Comparison of ENCODE assay signal across 1 cellular context in the genomic region with DNA sequence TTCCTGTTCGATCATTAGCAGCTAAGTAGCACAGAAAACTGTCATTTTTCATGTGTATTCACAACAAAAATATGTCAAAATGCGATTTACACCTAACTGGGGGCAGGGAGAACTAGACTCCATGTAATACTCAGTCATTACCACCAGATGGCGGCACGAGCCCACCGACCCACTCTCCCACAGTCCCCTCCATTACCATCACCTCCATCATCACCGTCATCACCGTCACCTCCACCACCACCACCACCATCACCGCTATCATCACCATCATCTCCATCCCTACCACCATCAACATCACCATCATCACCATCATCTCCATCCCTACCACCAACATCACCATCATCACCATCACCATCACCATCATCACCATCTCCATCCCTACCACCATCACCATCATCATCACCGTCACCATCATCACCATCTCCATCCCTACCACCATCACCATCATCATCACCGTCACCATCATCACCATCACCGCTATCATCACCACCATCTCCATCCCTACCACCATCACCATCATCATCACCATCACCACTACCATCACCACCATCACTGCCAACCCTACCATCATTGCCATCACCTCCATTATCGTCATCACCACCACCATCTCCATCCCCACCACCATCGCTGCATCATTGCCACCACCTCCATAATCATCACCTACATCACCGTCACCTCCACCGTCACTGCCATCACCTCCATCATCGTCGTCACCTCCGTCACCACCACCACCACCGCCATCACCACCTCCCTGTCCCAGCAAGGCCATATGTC.
TF ChIP-seq lines count a peak whose summit lies in the region.

No MANE protein-coding gene starts in this region.

TF ChIP-seq in HEK293, 187 proteins besides CTCF, POLR2A, EP300 and RAD21 (continued from another document):
- TF ChIP-seq, protein P1, sequence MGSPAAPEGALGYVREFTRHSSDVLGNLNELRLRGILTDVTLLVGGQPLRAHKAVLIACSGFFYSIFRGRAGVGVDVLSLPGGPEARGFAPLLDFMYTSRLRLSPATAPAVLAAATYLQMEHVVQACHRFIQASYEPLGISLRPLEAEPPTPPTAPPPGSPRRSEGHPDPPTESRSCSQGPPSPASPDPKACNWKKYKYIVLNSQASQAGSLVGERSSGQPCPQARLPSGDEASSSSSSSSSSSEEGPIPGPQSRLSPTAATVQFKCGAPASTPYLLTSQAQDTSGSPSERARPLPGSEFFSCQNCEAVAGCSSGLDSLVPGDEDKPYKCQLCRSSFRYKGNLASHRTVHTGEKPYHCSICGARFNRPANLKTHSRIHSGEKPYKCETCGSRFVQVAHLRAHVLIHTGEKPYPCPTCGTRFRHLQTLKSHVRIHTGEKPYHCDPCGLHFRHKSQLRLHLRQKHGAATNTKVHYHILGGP (tag by site-specific recombination; IDR thresholded peaks at IDR 0.05), result no peak; the same call in 1 of the 2 replicates
- TF ChIP-seq ZNF596 (tag by site-specific recombination; IDR thresholded peaks at IDR 0.05) (no peak), SCRT1 (tag by site-specific recombination; IDR thresholded peaks at IDR 0.05; ENCODE audit: borderline replicate concordance) (peak; percentile 64), OVOL3 (tag by site-specific recombination; IDR thresholded peaks at IDR 0.05) (no peak; the same call in 1 of the 2 replicates), GLIS2 (tag by site-specific recombination; IDR thresholded peaks at IDR 0.05) (no peak), ZNF16 (tag by site-specific recombination; IDR thresholded peaks at IDR 0.05; ENCODE audit: low read depth) (no peak; the same call in 1 of the 2 replicates), KLF7 (tag by site-specific recombination; IDR thresholded peaks at IDR 0.05; ENCODE audit: borderline replicate concordance) (peak; percentile 9; the same call in 1 of the 2 replicates), SCRT2 (tag by site-specific recombination; IDR thresholded peaks at IDR 0.05) (0 out of 2 replicates have a peak, but pooled peaks have one; percentile 16), ZNF544 (tag by site-specific recombination; IDR thresholded peaks at IDR 0.05) (no peak), ZNF629 (tag by site-specific recombination; IDR thresholded peaks at IDR 0.05) (no peak), ZNF221 (tag by site-specific recombination; IDR thresholded peaks at IDR 0.05; ENCODE audit: borderline replicate concordance) (no peak), TRIM28 (IDR thresholded peaks at IDR 0.05; ENCODE audit: borderline replicate concordance, low read length) (no peak), ZFP3 (tag by site-specific recombination; IDR thresholded peaks at IDR 0.05; ENCODE audit: low read depth) (no peak), ZNF830 (tag by site-specific recombination; IDR thresholded peaks at IDR 0.05; ENCODE audit: low read depth) (no peak), ZNF747 (tag by site-specific recombination; IDR thresholded peaks at IDR 0.05) (0 out of 2 replicates have a peak, but pooled peaks have one; percentile 70), ZNF391 (tag by site-specific recombination; IDR thresholded peaks at IDR 0.05; ENCODE audit: borderline replicate concordance, low read depth) (peak; percentile 95), ZNF600 (tag by site-specific recombination; IDR thresholded peaks at IDR 0.05) (peak; percentile 90)
- TF ChIP-seq, protein P2, sequence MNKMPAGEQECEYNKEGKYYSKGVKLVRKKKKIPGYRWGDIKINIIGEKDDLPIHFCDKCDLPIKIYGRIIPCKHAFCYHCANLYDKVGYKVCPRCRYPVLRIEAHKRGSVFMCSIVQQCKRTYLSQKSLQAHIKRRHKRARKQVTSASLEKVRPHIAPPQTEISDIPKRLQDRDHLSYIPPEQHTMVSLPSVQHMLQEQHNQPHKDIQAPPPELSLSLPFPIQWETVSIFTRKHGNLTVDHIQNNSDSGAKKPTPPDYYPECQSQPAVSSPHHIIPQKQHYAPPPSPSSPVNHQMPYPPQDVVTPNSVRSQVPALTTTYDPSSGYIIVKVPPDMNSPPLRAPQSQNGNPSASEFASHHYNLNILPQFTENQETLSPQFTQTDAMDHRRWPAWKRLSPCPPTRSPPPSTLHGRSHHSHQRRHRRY (tag by site-specific recombination; IDR thresholded peaks at IDR 0.05), result peak; percentile 97
- TF ChIP-seq, protein P3, sequence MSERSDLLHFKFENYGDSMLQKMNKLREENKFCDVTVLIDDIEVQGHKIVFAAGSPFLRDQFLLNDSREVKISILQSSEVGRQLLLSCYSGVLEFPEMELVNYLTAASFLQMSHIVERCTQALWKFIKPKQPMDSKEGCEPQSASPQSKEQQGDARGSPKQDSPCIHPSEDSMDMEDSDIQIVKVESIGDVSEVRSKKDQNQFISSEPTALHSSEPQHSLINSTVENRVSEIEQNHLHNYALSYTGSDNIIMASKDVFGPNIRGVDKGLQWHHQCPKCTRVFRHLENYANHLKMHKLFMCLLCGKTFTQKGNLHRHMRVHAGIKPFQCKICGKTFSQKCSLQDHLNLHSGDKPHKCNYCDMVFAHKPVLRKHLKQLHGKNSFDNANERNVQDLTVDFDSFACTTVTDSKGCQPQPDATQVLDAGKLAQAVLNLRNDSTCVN (tag by site-specific recombination; optimal IDR thresholded peaks at IDR 0.05), result peak; percentile 44
- TF ChIP-seq, protein P4, sequence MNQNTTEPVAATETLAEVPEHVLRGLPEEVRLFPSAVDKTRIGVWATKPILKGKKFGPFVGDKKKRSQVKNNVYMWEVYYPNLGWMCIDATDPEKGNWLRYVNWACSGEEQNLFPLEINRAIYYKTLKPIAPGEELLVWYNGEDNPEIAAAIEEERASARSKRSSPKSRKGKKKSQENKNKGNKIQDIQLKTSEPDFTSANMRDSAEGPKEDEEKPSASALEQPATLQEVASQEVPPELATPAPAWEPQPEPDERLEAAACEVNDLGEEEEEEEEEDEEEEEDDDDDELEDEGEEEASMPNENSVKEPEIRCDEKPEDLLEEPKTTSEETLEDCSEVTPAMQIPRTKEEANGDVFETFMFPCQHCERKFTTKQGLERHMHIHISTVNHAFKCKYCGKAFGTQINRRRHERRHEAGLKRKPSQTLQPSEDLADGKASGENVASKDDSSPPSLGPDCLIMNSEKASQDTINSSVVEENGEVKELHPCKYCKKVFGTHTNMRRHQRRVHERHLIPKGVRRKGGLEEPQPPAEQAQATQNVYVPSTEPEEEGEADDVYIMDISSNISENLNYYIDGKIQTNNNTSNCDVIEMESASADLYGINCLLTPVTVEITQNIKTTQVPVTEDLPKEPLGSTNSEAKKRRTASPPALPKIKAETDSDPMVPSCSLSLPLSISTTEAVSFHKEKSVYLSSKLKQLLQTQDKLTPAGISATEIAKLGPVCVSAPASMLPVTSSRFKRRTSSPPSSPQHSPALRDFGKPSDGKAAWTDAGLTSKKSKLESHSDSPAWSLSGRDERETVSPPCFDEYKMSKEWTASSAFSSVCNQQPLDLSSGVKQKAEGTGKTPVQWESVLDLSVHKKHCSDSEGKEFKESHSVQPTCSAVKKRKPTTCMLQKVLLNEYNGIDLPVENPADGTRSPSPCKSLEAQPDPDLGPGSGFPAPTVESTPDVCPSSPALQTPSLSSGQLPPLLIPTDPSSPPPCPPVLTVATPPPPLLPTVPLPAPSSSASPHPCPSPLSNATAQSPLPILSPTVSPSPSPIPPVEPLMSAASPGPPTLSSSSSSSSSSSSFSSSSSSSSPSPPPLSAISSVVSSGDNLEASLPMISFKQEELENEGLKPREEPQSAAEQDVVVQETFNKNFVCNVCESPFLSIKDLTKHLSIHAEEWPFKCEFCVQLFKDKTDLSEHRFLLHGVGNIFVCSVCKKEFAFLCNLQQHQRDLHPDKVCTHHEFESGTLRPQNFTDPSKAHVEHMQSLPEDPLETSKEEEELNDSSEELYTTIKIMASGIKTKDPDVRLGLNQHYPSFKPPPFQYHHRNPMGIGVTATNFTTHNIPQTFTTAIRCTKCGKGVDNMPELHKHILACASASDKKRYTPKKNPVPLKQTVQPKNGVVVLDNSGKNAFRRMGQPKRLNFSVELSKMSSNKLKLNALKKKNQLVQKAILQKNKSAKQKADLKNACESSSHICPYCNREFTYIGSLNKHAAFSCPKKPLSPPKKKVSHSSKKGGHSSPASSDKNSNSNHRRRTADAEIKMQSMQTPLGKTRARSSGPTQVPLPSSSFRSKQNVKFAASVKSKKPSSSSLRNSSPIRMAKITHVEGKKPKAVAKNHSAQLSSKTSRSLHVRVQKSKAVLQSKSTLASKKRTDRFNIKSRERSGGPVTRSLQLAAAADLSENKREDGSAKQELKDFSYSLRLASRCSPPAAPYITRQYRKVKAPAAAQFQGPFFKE (tag by site-specific recombination; IDR thresholded peaks at IDR 0.05; ENCODE audit: borderline replicate concordance), result peak; percentile 93; the same call in 1 of the 2 replicates
- TF ChIP-seq, protein P5, sequence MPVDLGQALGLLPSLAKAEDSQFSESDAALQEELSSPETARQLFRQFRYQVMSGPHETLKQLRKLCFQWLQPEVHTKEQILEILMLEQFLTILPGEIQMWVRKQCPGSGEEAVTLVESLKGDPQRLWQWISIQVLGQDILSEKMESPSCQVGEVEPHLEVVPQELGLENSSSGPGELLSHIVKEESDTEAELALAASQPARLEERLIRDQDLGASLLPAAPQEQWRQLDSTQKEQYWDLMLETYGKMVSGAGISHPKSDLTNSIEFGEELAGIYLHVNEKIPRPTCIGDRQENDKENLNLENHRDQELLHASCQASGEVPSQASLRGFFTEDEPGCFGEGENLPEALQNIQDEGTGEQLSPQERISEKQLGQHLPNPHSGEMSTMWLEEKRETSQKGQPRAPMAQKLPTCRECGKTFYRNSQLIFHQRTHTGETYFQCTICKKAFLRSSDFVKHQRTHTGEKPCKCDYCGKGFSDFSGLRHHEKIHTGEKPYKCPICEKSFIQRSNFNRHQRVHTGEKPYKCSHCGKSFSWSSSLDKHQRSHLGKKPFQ (tag by site-specific recombination; IDR thresholded peaks at IDR 0.05), result peak; percentile 19; the same call in 1 of the 2 replicates
- TF ChIP-seq, protein P6, sequence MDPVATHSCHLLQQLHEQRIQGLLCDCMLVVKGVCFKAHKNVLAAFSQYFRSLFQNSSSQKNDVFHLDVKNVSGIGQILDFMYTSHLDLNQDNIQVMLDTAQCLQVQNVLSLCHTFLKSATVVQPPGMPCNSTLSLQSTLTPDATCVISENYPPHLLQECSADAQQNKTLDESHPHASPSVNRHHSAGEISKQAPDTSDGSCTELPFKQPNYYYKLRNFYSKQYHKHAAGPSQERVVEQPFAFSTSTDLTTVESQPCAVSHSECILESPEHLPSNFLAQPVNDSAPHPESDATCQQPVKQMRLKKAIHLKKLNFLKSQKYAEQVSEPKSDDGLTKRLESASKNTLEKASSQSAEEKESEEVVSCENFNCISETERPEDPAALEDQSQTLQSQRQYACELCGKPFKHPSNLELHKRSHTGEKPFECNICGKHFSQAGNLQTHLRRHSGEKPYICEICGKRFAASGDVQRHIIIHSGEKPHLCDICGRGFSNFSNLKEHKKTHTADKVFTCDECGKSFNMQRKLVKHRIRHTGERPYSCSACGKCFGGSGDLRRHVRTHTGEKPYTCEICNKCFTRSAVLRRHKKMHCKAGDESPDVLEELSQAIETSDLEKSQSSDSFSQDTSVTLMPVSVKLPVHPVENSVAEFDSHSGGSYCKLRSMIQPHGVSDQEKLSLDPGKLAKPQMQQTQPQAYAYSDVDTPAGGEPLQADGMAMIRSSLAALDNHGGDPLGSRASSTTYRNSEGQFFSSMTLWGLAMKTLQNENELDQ (tag by site-specific recombination; IDR thresholded peaks at IDR 0.05; ENCODE audit: low read depth), result no peak
- TF ChIP-seq, protein P7, sequence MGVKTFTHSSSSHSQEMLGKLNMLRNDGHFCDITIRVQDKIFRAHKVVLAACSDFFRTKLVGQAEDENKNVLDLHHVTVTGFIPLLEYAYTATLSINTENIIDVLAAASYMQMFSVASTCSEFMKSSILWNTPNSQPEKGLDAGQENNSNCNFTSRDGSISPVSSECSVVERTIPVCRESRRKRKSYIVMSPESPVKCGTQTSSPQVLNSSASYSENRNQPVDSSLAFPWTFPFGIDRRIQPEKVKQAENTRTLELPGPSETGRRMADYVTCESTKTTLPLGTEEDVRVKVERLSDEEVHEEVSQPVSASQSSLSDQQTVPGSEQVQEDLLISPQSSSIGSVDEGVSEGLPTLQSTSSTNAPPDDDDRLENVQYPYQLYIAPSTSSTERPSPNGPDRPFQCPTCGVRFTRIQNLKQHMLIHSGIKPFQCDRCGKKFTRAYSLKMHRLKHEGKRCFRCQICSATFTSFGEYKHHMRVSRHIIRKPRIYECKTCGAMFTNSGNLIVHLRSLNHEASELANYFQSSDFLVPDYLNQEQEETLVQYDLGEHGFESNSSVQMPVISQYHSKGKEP (tag by site-specific recombination; IDR thresholded peaks at IDR 0.05), result no peak
